8 cellular contexts compared by ENCODE assay signal in the genomic region with DNA sequence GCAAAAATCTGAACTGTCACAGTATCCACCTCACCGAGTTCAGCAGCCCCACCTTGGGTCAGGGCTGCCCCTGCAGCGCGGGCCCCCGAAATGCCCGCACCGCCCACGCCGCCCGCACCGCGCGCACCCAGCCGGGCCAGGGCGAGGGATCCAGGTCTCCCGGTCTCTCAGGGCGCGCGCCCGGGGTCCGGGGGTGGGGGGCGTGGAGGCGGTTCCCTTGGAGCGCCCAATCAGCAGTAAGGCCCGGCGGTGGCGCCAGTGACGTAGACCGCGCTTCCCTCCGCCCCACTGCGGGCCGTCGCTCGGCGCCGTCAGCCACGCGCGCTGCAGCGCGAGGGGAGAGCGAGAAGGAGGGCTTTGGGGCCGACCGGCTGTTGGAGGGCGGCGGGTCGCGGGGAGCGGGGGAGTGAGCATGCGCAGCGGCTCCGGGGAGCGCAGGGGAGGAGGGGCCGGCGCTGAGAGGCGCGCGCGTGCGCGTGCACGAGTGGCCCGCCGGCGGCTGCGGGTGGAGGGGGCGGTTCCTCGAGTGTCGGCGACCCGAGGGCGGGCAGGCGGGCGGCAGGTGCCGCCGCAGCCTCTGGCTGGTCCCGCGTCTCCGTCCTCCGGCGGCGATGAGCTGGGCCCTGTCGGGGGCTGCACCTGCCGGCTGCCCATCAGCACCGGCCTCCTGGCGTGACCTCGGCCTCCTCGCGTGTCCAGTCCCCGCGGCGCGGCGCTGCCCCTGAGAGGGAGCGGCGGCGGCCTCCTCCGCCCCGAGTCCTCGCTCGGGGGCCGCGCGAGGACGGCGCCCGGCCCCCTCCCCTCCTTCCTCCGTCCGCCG. TPM values are rescaled to one million over a fixed set of nuclear protein-coding genes. Genes with fewer than 3 reads are reported as not detected.
DNase-seq lines count a peak whose midpoint lies in the region; ATAC-seq and TF ChIP-seq lines count a peak whose summit lies in the region.

A gene with protein sequence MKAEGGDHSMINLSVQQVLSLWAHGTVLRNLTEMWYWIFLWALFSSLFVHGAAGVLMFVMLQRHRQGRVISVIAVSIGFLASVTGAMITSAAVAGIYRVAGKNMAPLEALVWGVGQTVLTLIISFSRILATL (plus strand): TSS at position 521 of the 820 bp plus-strand sequence. CDS start 529 bp downstream, outside the sequence.

- TF ChIP-seq CTCF in GM23338 (conservative IDR thresholded peaks at IDR 0.05; ENCODE audit: low read depth in 2 of 2) (no peak), Peyer's patch (IDR thresholded peaks at IDR 0.05) (no peak)

- peak within 1 kb of the TSS; percentile 82 for H3K4me3 Mint-ChIP-seq in GM23338
- H3K4me3 Mint-ChIP-seq in activated T-helper 1 cell treated with anti-CD3 and anti-CD28 coated beads, Interleukin-12 subunit alpha, Interleukin-12 subunit beta, Interleukin-2, Interleukin-4 antibody, amounts not matched to agents 30 ng/mL and 10 ng/mL and 1 ng/mL, durations not matched to agents 14 hours and 24 hours and 36 hours: peak within 1 kb of the TSS; percentile 84
- peak within 1 kb of the TSS; percentile 79 to 93 (median 84) for H3K4me3 Mint-ChIP-seq in naive thymus-derived CD8-positive, alpha-beta T cell
- H3K4me3 Mint-ChIP-seq in stimulated activated naive B cell treated with anti-CD40 and anti-IgM and Interleukin-4, amounts not matched to agents 10 μg/mL and 1 μg/mL and 100 μg/mL, for 72 hours: peak within 1 kb of the TSS; percentile 86 to 89

- H3K4me3 ChIP-seq in GM23338: peak within 1 kb of the TSS; percentile 87
- peak within 1 kb of the TSS; percentile 79 for H3K4me3 ChIP-seq in Karpas-422 (ENCODE audit: low read length)
- H3K4me3 ChIP-seq in Peyer's patch: peak within 1 kb of the TSS; percentile 80 to 99 (median 92)

- H3K27ac Mint-ChIP-seq in GM23338: no peak within 1 kb of the TSS
- peak within 1 kb of the TSS; percentile 68 for H3K27ac Mint-ChIP-seq in activated T-helper 1 cell treated with anti-CD3 and anti-CD28 coated beads, Interleukin-12 subunit alpha, Interleukin-12 subunit beta, Interleukin-2, Interleukin-4 antibody, amounts not matched to agents 30 ng/mL and 10 ng/mL and 1 ng/mL, durations not matched to agents 14 hours and 24 hours and 36 hours
- H3K27ac Mint-ChIP-seq in naive thymus-derived CD8-positive, alpha-beta T cell: peak within 1 kb of the TSS in 9 of 10 donors; percentile 55 to 93 (median 86)
- peak within 1 kb of the TSS; percentile 87 for H3K27ac Mint-ChIP-seq in stimulated activated naive B cell treated with anti-CD40 and anti-IgM and Interleukin-4, amounts not matched to agents 10 μg/mL and 1 μg/mL and 100 μg/mL, for 72 hours

- H3K27me3 ChIP-seq in GM23338 (ENCODE audit: insufficient read depth): peaks cover 24% of the 10 kb centered on the region
- no peaks in the 10 kb centered on the region for H3K27me3 ChIP-seq in Karpas-422 (ENCODE audit: low read length)
- no peaks in the 10 kb centered on the region for H3K27me3 ChIP-seq in Peyer's patch

- no peaks in the 10 kb centered on the region; the same call in 2 of the 3 replicates for H3K36me3 Mint-ChIP-seq in GM23338 (ENCODE audit: low read depth)
- no peaks in the 10 kb centered on the region for H3K36me3 Mint-ChIP-seq in activated T-helper 1 cell treated with anti-CD3 and anti-CD28 coated beads, Interleukin-12 subunit alpha, Interleukin-12 subunit beta, Interleukin-2, Interleukin-4 antibody, amounts not matched to agents 30 ng/mL and 10 ng/mL and 1 ng/mL, durations not matched to agents 14 hours and 24 hours and 36 hours (ENCODE audit: low read depth)
- no peaks in the 10 kb centered on the region for H3K36me3 Mint-ChIP-seq in naive thymus-derived CD8-positive, alpha-beta T cell
- no peaks in the 10 kb centered on the region for H3K36me3 Mint-ChIP-seq in stimulated activated naive B cell treated with anti-CD40 and anti-IgM and Interleukin-4, amounts not matched to agents 10 μg/mL and 1 μg/mL and 100 μg/mL, for 72 hours

- H3K27ac ChIP-seq in GM23338 (ENCODE audit: low read depth) (no peak within 1 kb of the TSS), Karpas-422 (ENCODE audit: low read length) (no peak within 1 kb of the TSS), Peyer's patch (peak within 1 kb of the TSS; percentile 71 to 86 (median 78))

- H3F3A ChIP-seq in GM23338 (replicated peaks; ENCODE audit: low read depth): no peaks in the 10 kb centered on the region

- peaks cover 11% of the 10 kb centered on the region for H3K27me3 Mint-ChIP-seq in GM23338 (ENCODE audit: insufficient read depth, low read depth, poor library complexity)
- peaks cover 62% of the 10 kb centered on the region for H3K27me3 Mint-ChIP-seq in activated T-helper 1 cell treated with anti-CD3 and anti-CD28 coated beads, Interleukin-12 subunit alpha, Interleukin-12 subunit beta, Interleukin-2, Interleukin-4 antibody, amounts not matched to agents 30 ng/mL and 10 ng/mL and 1 ng/mL, durations not matched to agents 14 hours and 24 hours and 36 hours (ENCODE audit: insufficient read depth)
- peaks cover 0 to 11% (median 5%) of the 10 kb centered on the region in 5 donors for H3K27me3 Mint-ChIP-seq in naive thymus-derived CD8-positive, alpha-beta T cell
- H3K27me3 Mint-ChIP-seq in stimulated activated naive B cell treated with anti-CD40 and anti-IgM and Interleukin-4, amounts not matched to agents 10 μg/mL and 1 μg/mL and 100 μg/mL, for 72 hours: peaks cover 8% of the 10 kb centered on the region in 2 donors

- peak; percentile 88 for ATAC-seq in GM23338
- ATAC-seq in naive thymus-derived CD8-positive, alpha-beta T cell: peak; percentile 91 to 94
- ATAC-seq in stimulated activated naive B cell treated with anti-CD40 and anti-IgM and Interleukin-4, amounts not matched to agents 10 μg/mL and 1 μg/mL and 100 μg/mL, for 72 hours (replicated peaks): peak; percentile 98

- H3K9me3 ChIP-seq in Karpas-422 (ENCODE audit: low read length): no peaks in the 10 kb centered on the region
- no peaks in the 10 kb centered on the region for H3K9me3 ChIP-seq in Peyer's patch

- H3K9me2 ChIP-seq in GM23338 (ENCODE audit: insufficient read depth): no peaks in the 10 kb centered on the region
- no peaks in the 10 kb centered on the region for H3K9me2 ChIP-seq in Karpas-422 (replicated peaks; ENCODE audit: insufficient read depth, low read length)

- H3K36me3 ChIP-seq in GM23338 (ENCODE audit: insufficient read depth) (no peaks in the 10 kb centered on the region), Karpas-422 (ENCODE audit: insufficient read depth, low read length) (no peaks in the 10 kb centered on the region), Peyer's patch (no peaks in the 10 kb centered on the region)

- H3K79me2 ChIP-seq in GM23338 (replicated peaks; ENCODE audit: insufficient read depth) (peaks cover 11% of the 10 kb centered on the region), Karpas-422 (ENCODE audit: low read length) (no peaks in the 10 kb centered on the region)

- peaks cover 14% of the 10 kb centered on the region; the same call in 2 of the 3 replicates for H3K4me1 Mint-ChIP-seq in GM23338
- H3K4me1 Mint-ChIP-seq in activated T-helper 1 cell treated with anti-CD3 and anti-CD28 coated beads, Interleukin-12 subunit alpha, Interleukin-12 subunit beta, Interleukin-2, Interleukin-4 antibody, amounts not matched to agents 30 ng/mL and 10 ng/mL and 1 ng/mL, durations not matched to agents 14 hours and 24 hours and 36 hours (ENCODE audit: low read depth): peaks cover 17% of the 10 kb centered on the region
- H3K4me1 Mint-ChIP-seq in naive thymus-derived CD8-positive, alpha-beta T cell: peaks cover 8 to 27% (median 13%) of the 10 kb centered on the region in 4 donors
- peaks cover 4 to 10% of the 10 kb centered on the region in 2 donors for H3K4me1 Mint-ChIP-seq in stimulated activated naive B cell treated with anti-CD40 and anti-IgM and Interleukin-4, amounts not matched to agents 10 μg/mL and 1 μg/mL and 100 μg/mL, for 72 hours

- H3K4me1 ChIP-seq in GM23338 (ENCODE audit: insufficient read depth) (peaks cover 20% of the 10 kb centered on the region), Karpas-422 (ENCODE audit: low read length) (peaks cover 18% of the 10 kb centered on the region), Peyer's patch (peaks cover 0 to 6% (median 1%) of the 10 kb centered on the region in 4 donors)

- intact Hi-C loops in activated T-helper 1 cell treated with anti-CD3 and anti-CD28 coated beads, Interleukin-12 subunit alpha, Interleukin-12 subunit beta, Interleukin-2, Interleukin-4 antibody, amounts not matched to agents 30 ng/mL and 10 ng/mL and 1 ng/mL, durations not matched to agents 14 hours and 24 hours and 36 hours (cut with micrococcal nuclease): loop anchor here (1.0 to 5.0 kb wide), 9 partner anchors 37 to 1765 kb away; partner anchors contain the start of genes MAK, NEDD9 and SMIM13

- DNase-seq in Daoy (ENCODE audit: low read depth) (peak; percentile 99), GM23338 (ENCODE audit: low spot score) (peak; percentile 89), Karpas-422 (peak; percentile 95), Peyer's patch (peak; percentile 88 to 96 (median 90)), fibroblast of gingiva (ENCODE audit: low read depth) (peak; percentile 90)
- DNase-seq in activated T-helper 1 cell treated with anti-CD3 and anti-CD28 coated beads, Interleukin-12 subunit alpha, Interleukin-12 subunit beta, Interleukin-2, Interleukin-4 antibody, amounts not matched to agents 30 ng/mL and 10 ng/mL and 1 ng/mL, durations not matched to agents 14 hours and 24 hours and 36 hours (ENCODE audit: low spot score): peak; percentile 90
- DNase-seq in naive thymus-derived CD8-positive, alpha-beta T cell: peak; percentile 95 to 99 (median 98)
- DNase-seq in stimulated activated naive B cell treated with anti-CD40 and anti-IgM and Interleukin-4, amounts not matched to agents 10 μg/mL and 1 μg/mL and 100 μg/mL, for 72 hours: peak; percentile 96

- POLR2A ChIA-PET in naive thymus-derived CD8-positive, alpha-beta T cell (lab: Charles Lee): interaction anchor here (1.0 kb wide), 1 partner anchor 38 kb away, joined by 3 read pairs; no protein-coding TSS in a partner anchor

- H2AFZ ChIP-seq in GM23338 (peak within 1 kb of the TSS; percentile 92), Karpas-422 (ENCODE audit: low read length) (peak within 1 kb of the TSS; percentile 99)

- no peaks in the 10 kb centered on the region for H4K20me1 ChIP-seq in GM23338 (replicated peaks; ENCODE audit: insufficient read depth)
- no peaks in the 10 kb centered on the region; the same call in 1 of the 2 replicates for H4K20me1 ChIP-seq in Karpas-422 (ENCODE audit: insufficient read depth, low read depth, low read length)

- H3K4me2 ChIP-seq in GM23338 (peak within 1 kb of the TSS; percentile 88), Karpas-422 (ENCODE audit: low read depth, low read length, poor library complexity, severe bottlenecking) (peak within 1 kb of the TSS; percentile 93)

- TF ChIP-seq POLR2A in Peyer's patch (IDR thresholded peaks at IDR 0.05): peak in 1 of 2 donors; percentile 26

- no peaks in the 10 kb centered on the region for H3K9me3 Mint-ChIP-seq in GM23338
- no peaks in the 10 kb centered on the region for H3K9me3 Mint-ChIP-seq in activated T-helper 1 cell treated with anti-CD3 and anti-CD28 coated beads, Interleukin-12 subunit alpha, Interleukin-12 subunit beta, Interleukin-2, Interleukin-4 antibody, amounts not matched to agents 30 ng/mL and 10 ng/mL and 1 ng/mL, durations not matched to agents 14 hours and 24 hours and 36 hours
- no peaks in the 10 kb centered on the region for H3K9me3 Mint-ChIP-seq in naive thymus-derived CD8-positive, alpha-beta T cell
- H3K9me3 Mint-ChIP-seq in stimulated activated naive B cell treated with anti-CD40 and anti-IgM and Interleukin-4, amounts not matched to agents 10 μg/mL and 1 μg/mL and 100 μg/mL, for 72 hours: no peaks in the 10 kb centered on the region

- peak within 1 kb of the TSS; percentile 69 for H3K9ac ChIP-seq in Karpas-422 (ENCODE audit: low read length)

RNA-seq across cellular contexts. Expression of the gene that starts here (rescaled TPM):
- 5.2 and 5.8 TPM in 2 replicates for total RNA-seq in Daoy (2014; rRNA removed; shearing (Covaris generic))
- 6.9 and 8.6 TPM in 2 replicates for total RNA-seq in GM23338 (2014; rRNA removed; shearing (Covaris generic))
- 2.0 and 2.5 TPM in 2 replicates for polyA plus RNA-seq in GM23338 (2016; fragmentation: Nextera tagmentation; extraction: Ambion mirVana)
- total RNA-seq in Karpas-422 (2014; rRNA removed; shearing (Covaris generic); ENCODE audit: low replicate concordance): 0.36 and 2.4 TPM in 2 replicates
- 1 to 10 TPM in 2 of 4 donors, under 1 TPM in 2; 0.35 to 1.7 (median 0.96) TPM for total RNA-seq in Peyer's patch
- 0.78 and 0.86 TPM in 2 replicates for total RNA-seq in activated T-helper 1 cell treated with anti-CD3 and anti-CD28 coated beads, Interleukin-12 subunit alpha, Interleukin-12 subunit beta, Interleukin-2, Interleukin-4 antibody, amounts not matched to agents 30 ng/mL and 10 ng/mL and 1 ng/mL, durations not matched to agents 14 hours and 24 hours and 36 hours
- 1 to 10 TPM; 3.7 to 4.1 TPM for total RNA-seq in naive thymus-derived CD8-positive, alpha-beta T cell
- under 1 TPM; 0.14 to 0.30 (median 0.28) TPM for polyA plus RNA-seq in naive thymus-derived CD8-positive, alpha-beta T cell

Comparison
In these comparisons a context has a peak if more than half of its experiments do, and no peak if none do; other contexts are left out.
1. Peak in DNase-seq in activated T-helper 1 cell treated with anti-CD3 and anti-CD28 coated beads, Interleukin-12 subunit alpha, Interleukin-12 subunit beta, Interleukin-2, Interleukin-4 antibody, amounts not matched to agents 30 ng/mL and 10 ng/mL and 1 ng/mL, durations not matched to agents 14 hours and 24 hours and 36 hours; RNA of the gene not detected or under 1 TPM.
2. H3K27ac ChIP-seq: peak in Peyer's patch (4 of 4); none in GM23338 (single experiment) and Karpas-422 (single experiment).
3. Peak in every context shown above with its lines, with median percentiles within 50 percentile points of each other: DNase-seq, ATAC-seq, H3K4me3 ChIP-seq and H3K4me3 Mint-ChIP-seq.